16 cellular contexts compared by ENCODE assay signal in the genomic region with DNA sequence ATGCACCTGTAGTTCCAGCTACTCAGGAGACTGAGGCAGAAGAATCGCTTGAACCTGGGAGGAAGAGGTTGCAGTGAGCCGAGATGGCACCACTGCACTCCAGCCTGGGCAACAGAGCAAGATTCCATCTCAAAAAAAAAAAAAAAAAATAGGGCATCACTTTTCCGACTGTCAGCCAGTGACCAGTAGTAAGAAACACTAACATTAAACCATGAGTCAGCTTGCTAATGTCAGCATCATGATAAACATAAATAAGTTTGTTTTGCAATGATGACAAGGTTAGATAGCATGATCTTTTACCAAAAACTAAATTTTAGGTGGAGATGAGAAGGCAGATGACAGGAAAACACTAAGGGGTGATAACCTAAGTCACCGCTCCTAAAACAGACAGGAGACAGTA. TPM values are rescaled to one million over a fixed set of nuclear protein-coding genes. Genes with fewer than 3 reads are reported as not detected.
"Had no signal": no experiment of that assay in that cellular context is flagged by ENCODE, and none has a peak within 500 bp of the region (broad histone marks: within the 10 kb centered on the region; RNA-seq: fewer than 3 reads in every experiment).

No MANE protein-coding gene starts in this region.

RNA-seq across cellular contexts. Expression of a gene that starts 29.1 kb away (rescaled TPM):
- total RNA-seq: activated CD4-positive, alpha-beta memory T cell treated with anti-CD3 and anti-CD28 coated beads, Interleukin-2, amount 10 ng/mL, durations not matched to agents 7 days and 5 days; activated CD4-positive, alpha-beta T cell treated with anti-CD3 and anti-CD28 coated beads, Interleukin-2, amount 10 ng/mL, durations not matched to agents 7 days and 5 days; activated CD8-positive, alpha-beta memory T cell treated with anti-CD3 and anti-CD28 coated beads, Interleukin-2, amount 10 ng/mL, durations not matched to agents 7 days and 5 days; activated CD8-positive, alpha-beta T cell treated with anti-CD3 and anti-CD28 coated beads, Interleukin-2, amount 10 ng/mL, durations not matched to agents 7 days and 5 days; activated T-helper 17 cell treated with anti-CD3 and anti-CD28 coated beads, Interleukin-2, amount 50 U/mL, for 72 hours; ascending aorta; bronchial epithelial cell; T-cell; T-helper 1 cell treated with Interleukin-12 subunit alpha and Interleukin-12 subunit beta and Interleukin-4 antibody, amounts not matched to agents 30 ng/mL and 1 ng/mL, for 36 hours; T-helper 17 cell; T-helper 2 cell treated with Interferon-gamma antibody and Interleukin-4, amounts not matched to agents 100 ng/mL and 5 ng/mL, for 36 hours had no signal

RNA-seq across cellular contexts. Expression of a gene that starts 32.9 kb away (rescaled TPM):
- total RNA-seq: activated CD4-positive, alpha-beta memory T cell treated with anti-CD3 and anti-CD28 coated beads, Interleukin-2, amount 10 ng/mL, durations not matched to agents 7 days and 5 days; activated CD4-positive, alpha-beta T cell treated with anti-CD3 and anti-CD28 coated beads for 36 hours; activated CD4-positive, alpha-beta T cell treated with anti-CD3 and anti-CD28 coated beads, Interleukin-2, amount 10 ng/mL, durations not matched to agents 7 days and 5 days; activated CD8-positive, alpha-beta memory T cell treated with anti-CD3 and anti-CD28 coated beads, Interleukin-2, amount 10 ng/mL, durations not matched to agents 7 days and 5 days; activated CD8-positive, alpha-beta T cell treated with anti-CD3 and anti-CD28 coated beads, Interleukin-2, amount 10 ng/mL, durations not matched to agents 7 days and 5 days; activated naive CD4-positive, alpha-beta T cell treated with anti-CD3 and anti-CD28 coated beads for 36 hours; activated naive CD4-positive, alpha-beta T cell treated with anti-CD3 and anti-CD28 coated beads, Interleukin-2, amount 50 U/mL, for 72 hours; activated naive CD8-positive, alpha-beta T cell treated with anti-CD3 and anti-CD28 coated beads for 36 hours; activated T-helper 17 cell treated with anti-CD3 and anti-CD28 coated beads, Interleukin-2, amount 50 U/mL, for 72 hours; bronchial epithelial cell; cardiac muscle cell; T-helper 1 cell treated with Interleukin-12 subunit alpha and Interleukin-12 subunit beta and Interleukin-4 antibody, amounts not matched to agents 30 ng/mL and 1 ng/mL, for 36 hours; T-helper 2 cell treated with Interferon-gamma antibody and Interleukin-4, amounts not matched to agents 100 ng/mL and 5 ng/mL, for 36 hours had no signal

RNA-seq across cellular contexts. Expression of a gene that starts 36.7 kb away (rescaled TPM):
- total RNA-seq: activated CD4-positive, alpha-beta memory T cell treated with anti-CD3 and anti-CD28 coated beads, Interleukin-2, amount 10 ng/mL, durations not matched to agents 7 days and 5 days; activated CD4-positive, alpha-beta T cell treated with anti-CD3 and anti-CD28 coated beads for 36 hours; activated CD8-positive, alpha-beta memory T cell treated with anti-CD3 and anti-CD28 coated beads, Interleukin-2, amount 10 ng/mL, durations not matched to agents 7 days and 5 days; activated CD8-positive, alpha-beta T cell treated with anti-CD3 and anti-CD28 coated beads, Interleukin-2, amount 10 ng/mL, durations not matched to agents 7 days and 5 days; activated naive CD4-positive, alpha-beta T cell treated with anti-CD3 and anti-CD28 coated beads, Interleukin-2, amount 50 U/mL, for 72 hours; activated naive CD8-positive, alpha-beta T cell treated with anti-CD3 and anti-CD28 coated beads for 36 hours; activated T-helper 17 cell treated with anti-CD3 and anti-CD28 coated beads, Interleukin-2, amount 50 U/mL, for 72 hours; bronchial epithelial cell; T-helper 1 cell treated with Interleukin-12 subunit alpha and Interleukin-12 subunit beta and Interleukin-4 antibody, amounts not matched to agents 30 ng/mL and 1 ng/mL, for 36 hours; T-helper 17 cell; T-helper 2 cell treated with Interferon-gamma antibody and Interleukin-4, amounts not matched to agents 100 ng/mL and 5 ng/mL, for 36 hours had no signal
- polyA plus RNA-seq: cardiac muscle cell had no signal
